18 cellular contexts compared by ENCODE assay signal in the genomic region with DNA sequence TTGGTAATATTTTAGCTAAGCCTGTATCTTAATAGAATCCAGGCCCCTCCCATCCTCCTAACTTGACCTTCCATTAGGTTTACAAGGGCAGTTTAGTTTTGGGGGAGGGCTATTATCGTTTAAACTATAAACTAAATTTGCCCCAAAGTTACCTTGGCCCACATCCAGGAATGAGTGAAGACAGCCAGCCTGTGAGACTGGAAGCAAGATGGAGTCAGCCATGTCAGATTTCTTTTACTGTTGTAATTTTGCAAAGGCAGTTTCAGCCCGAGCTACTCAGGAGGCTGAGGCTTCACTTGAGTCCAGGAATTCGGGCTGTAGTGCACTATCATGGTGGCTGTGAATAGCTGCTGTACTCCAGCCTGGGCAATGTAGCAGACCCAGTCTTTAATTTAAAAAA. TPM values are rescaled to one million over a fixed set of nuclear protein-coding genes. Genes with fewer than 3 reads are reported as not detected.
A peak's percentile ranks its signal among the peaks of the same experiment; 100 is the strongest.
DNase-seq lines count a peak whose midpoint lies in the region; ATAC-seq and TF ChIP-seq lines count a peak whose summit lies in the region.
"Had no signal": no experiment of that assay in that cellular context is flagged by ENCODE, and none has a peak within 500 bp of the region (broad histone marks: within the 10 kb centered on the region; RNA-seq: fewer than 3 reads in every experiment).

No MANE protein-coding gene starts in this region.

- H3F3A ChIP-seq in PC-3 (ENCODE audit: low read length, unreplicated experiment): no peaks in the 10 kb centered on the region

- no peak overlapping the region for H3K9ac ChIP-seq in Karpas-422 (ENCODE audit: low read length)
- no peak overlapping the region for H3K9ac ChIP-seq in PC-3 (ENCODE audit: low read length)

- H3K9me3 ChIP-seq in Karpas-422 (ENCODE audit: low read length) (no peaks in the 10 kb centered on the region), PC-3 (ENCODE audit: low read length) (no peaks in the 10 kb centered on the region)

- intact Hi-C loops in PC-3 (cut with micrococcal nuclease) (loop anchor here (10.0 kb wide), 1 partner anchor 79 kb away; no protein-coding TSS in a partner anchor), Calu3 (cut with micrococcal nuclease; ENCODE audit: unreplicated experiment) (no loop called here)

- no peaks in the 10 kb centered on the region for H3K4me1 Mint-ChIP-seq in Calu3 (ENCODE audit: low read depth, unreplicated experiment)

- H3K36me3 Mint-ChIP-seq in Calu3 (ENCODE audit: insufficient read depth, unreplicated experiment): no peaks in the 10 kb centered on the region

- H4K20me1 ChIP-seq in Karpas-422 (ENCODE audit: insufficient read depth, low read depth, low read length) (no peaks in the 10 kb centered on the region), PC-3 (ENCODE audit: low read length) (no peaks in the 10 kb centered on the region)

- H3K4me2 ChIP-seq in Karpas-422 (ENCODE audit: low read depth, low read length, poor library complexity, severe bottlenecking) (no peak overlapping the region), PC-3 (ENCODE audit: low read length) (peak overlapping the region; percentile 74; the same call in 1 of the 2 replicates)

- H3K27ac ChIP-seq in Karpas-422 (ENCODE audit: low read length): no peak overlapping the region
- peak overlapping the region; percentile 92; the same call in 1 of the 2 replicates for H3K27ac ChIP-seq in PC-3 (ENCODE audit: low read length)
- H3K27ac ChIP-seq in epithelial cell of prostate: peak overlapping the region; percentile 71
- H3K27ac ChIP-seq: HL-60 had no signal

- POLR2A ChIA-PET in PC-3 (lab: Charles Lee; ENCODE audit: unreplicated experiment): interaction anchor here (0.6 kb wide), 2 partner anchors 190 to 460 kb away, joined by 3 to 17 read pairs; no protein-coding TSS in a partner anchor

- H3K27me3 ChIP-seq in Karpas-422 (ENCODE audit: low read length) (no peaks in the 10 kb centered on the region), PC-3 (ENCODE audit: low read length) (no peaks in the 10 kb centered on the region)

- H3K79me2 ChIP-seq in Karpas-422 (ENCODE audit: low read length) (no peaks in the 10 kb centered on the region), PC-3 (ENCODE audit: low read length) (no peaks in the 10 kb centered on the region)

- TF ChIP-seq CTCF in PC-3 (conservative IDR thresholded peaks at IDR 0.05; ENCODE audit: low read depth, low read length) (no peak), Calu3 (IDR thresholded peaks at IDR 0.05; ENCODE audit: unreplicated experiment) (no peak)

- no peaks in the 10 kb centered on the region for H3K9me2 ChIP-seq in Karpas-422 (replicated peaks; ENCODE audit: insufficient read depth, low read length)
- no peaks in the 10 kb centered on the region for H3K9me2 ChIP-seq in PC-3 (replicated peaks; ENCODE audit: low read length)

- H3K36me3 ChIP-seq in Karpas-422 (ENCODE audit: insufficient read depth, low read length) (no peaks in the 10 kb centered on the region), PC-3 (ENCODE audit: low read depth, low read length) (no peaks in the 10 kb centered on the region)

- no peak overlapping the region for H3K27ac Mint-ChIP-seq in Calu3 (ENCODE audit: unreplicated experiment)
- H3K27ac Mint-ChIP-seq: CD4-positive, alpha-beta T cell had no signal

- CTCF ChIA-PET in PC-3 (lab: Charles Lee) (no interaction called here), Calu3 (lab: Charles Lee) (no interaction called here)

- H2AFZ ChIP-seq in Karpas-422 (ENCODE audit: low read length) (peak overlapping the region; percentile 84), PC-3 (ENCODE audit: low read length) (no peak overlapping the region)

- H3K9me3 Mint-ChIP-seq in Calu3 (ENCODE audit: low read depth, unreplicated experiment): no peaks in the 10 kb centered on the region
- H3K9me3 Mint-ChIP-seq: CD4-positive, alpha-beta T cell had no signal

- H3K4me3 Mint-ChIP-seq in Calu3 (ENCODE audit: low read depth, unreplicated experiment): no peak overlapping the region
- H3K4me3 Mint-ChIP-seq: CD4-positive, alpha-beta T cell had no signal

- DNase-seq in NCI-H146 (lab: John Stamatoyannopoulos, UW) (peak; percentile 28), NCI-H146 treated with DMSO at 0.1 percent for 48 hours (lab: John Stamatoyannopoulos, UW; ENCODE audit: unreplicated experiment) (no peak), Karpas-422 (no peak), PC-3 (no peak), epithelial cell of prostate (ENCODE audit: low read depth, low spot score) (no peak), Calu3 (no peak)
- DNase-seq: 8988T; ACHN; C1 segment of cervical spinal cord; CD4-positive, alpha-beta T cell; DMS153; DND-41; GDM1; HCEC 1CT had no signal

- no peaks in the 10 kb centered on the region for H3K27me3 Mint-ChIP-seq in Calu3 (ENCODE audit: unreplicated experiment)
- H3K27me3 Mint-ChIP-seq: CD4-positive, alpha-beta T cell had no signal

- peaks cover 34% of the 10 kb centered on the region for H3K4me1 ChIP-seq in Karpas-422 (ENCODE audit: low read length)
- H3K4me1 ChIP-seq in PC-3 (ENCODE audit: insufficient read depth, low read length): peaks cover 15% of the 10 kb centered on the region

- ATAC-seq in PC-3: no peak
- no peak for ATAC-seq in HG03280 (IDR thresholded peaks at IDR 0.05; ENCODE audit: unreplicated experiment)
- no peak for ATAC-seq in GM21528 (IDR thresholded peaks at IDR 0.05; ENCODE audit: low FRiP score, unreplicated experiment)

- BruUV-seq in PC-3 (replicated peaks; lab: Mats Ljungman, UMichigan): no TSS peak
- no TSS peak for BruUV-seq in Calu3 (replicated peaks; lab: Mats Ljungman, UMichigan)

- H3K4me3 ChIP-seq in Karpas-422 (ENCODE audit: low read length) (no peak overlapping the region), PC-3 (ENCODE audit: low read length) (no peak overlapping the region)

RNA-seq across cellular contexts. Expression of gene RCBTB1, which starts 18.0 kb away (rescaled TPM):
- 41.1 and 45.1 TPM in 2 replicates for total RNA-seq in Karpas-422 (2014; rRNA removed; shearing (Covaris generic); ENCODE audit: low replicate concordance)
- 4.9 and 5.4 TPM in 2 replicates for total RNA-seq in PC-3 (2014; rRNA removed)
- 6.3 and 7.2 TPM in 2 replicates for total RNA-seq in Calu3 (2022)

RNA-seq across cellular contexts. Expression of gene ARL11, which starts 25.0 kb away (rescaled TPM):
- 8.3 TPM in 2 replicates for total RNA-seq in Karpas-422 (2014; rRNA removed; shearing (Covaris generic); ENCODE audit: low replicate concordance)
- total RNA-seq in PC-3 (2014; rRNA removed) (not detected in 2 replicates), Calu3 (2022) (not detected in 2 replicates)
- total RNA-seq: H4 had no signal
